Comparison of ENCODE assay signal across 17 cellular contexts in the genomic region with DNA sequence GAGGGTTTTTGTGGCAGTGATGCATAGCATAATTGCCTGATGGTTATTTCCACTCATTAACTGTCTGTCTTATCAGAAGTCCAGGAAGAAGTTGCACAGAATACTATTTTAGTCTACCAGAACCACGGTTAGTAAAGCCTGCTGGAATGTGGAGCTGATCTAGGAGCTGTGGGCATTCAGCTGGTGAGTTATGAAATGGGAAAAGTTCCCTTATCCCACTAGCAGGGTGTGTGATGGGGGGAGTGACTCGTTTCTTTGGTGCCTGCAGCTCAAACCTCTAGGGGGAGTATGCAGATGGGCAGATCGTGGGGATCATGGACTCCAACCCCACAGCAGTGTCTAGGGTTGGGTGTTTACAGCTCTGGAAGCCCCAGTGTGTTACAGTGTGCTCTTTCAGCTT.
DNase-seq lines count a peak whose midpoint lies in the region; ATAC-seq and TF ChIP-seq lines count a peak whose summit lies in the region.
"Had no signal": no experiment of that assay in that cellular context is flagged by ENCODE, and none has a peak within 500 bp of the region (broad histone marks: within the 10 kb centered on the region; RNA-seq: fewer than 3 reads in every experiment).

No MANE protein-coding gene starts in this region.

- H3K4me3 ChIP-seq in left ventricle myocardium inferior, result no peak overlapping the region
- H3K4me3 ChIP-seq in PC-3 (ENCODE audit: low read length), result no peak overlapping the region
- no peak overlapping the region for H3K4me3 ChIP-seq in coronary artery
- H3K4me3 ChIP-seq: A549, PC-9, tibial nerve had no signal

- POLR2A ChIA-PET in PC-3 (lab: Charles Lee; ENCODE audit: unreplicated experiment), result no interaction called here

- H3K4me2 ChIP-seq in PC-3 (ENCODE audit: low read length), result no peak overlapping the region
- H3K4me2 ChIP-seq: A549, PC-9 had no signal

- no peaks in the 10 kb centered on the region for H4K20me1 ChIP-seq in PC-3 (ENCODE audit: low read length)

- H3K4me1 Mint-ChIP-seq in mesothelial cell of epicardium, result peaks cover 3% of the 10 kb centered on the region

- no peak overlapping the region for H3K27ac Mint-ChIP-seq in mesothelial cell of epicardium
- H3K27ac Mint-ChIP-seq: activated CD8-positive, alpha-beta T cell treated with anti-CD3 and anti-CD28 coated beads for 36 hours had no signal

- H3K4me1 ChIP-seq in left ventricle myocardium inferior (peaks cover 7% of the 10 kb centered on the region), PC-3 (ENCODE audit: insufficient read depth, low read length) (no peaks in the 10 kb centered on the region)
- H3K4me1 ChIP-seq: tibial nerve had no signal

- intact Hi-C loops in Right ventricle myocardium superior (cut with DNase I), result no loop called here
- intact Hi-C loops in left ventricle myocardium inferior (cut with micrococcal nuclease), result no loop called here
- intact Hi-C loops in PC-3 (cut with micrococcal nuclease), result no loop called here

- no TSS peak for BruUV-seq in PC-3 (replicated peaks; lab: Mats Ljungman, UMichigan)

- H3K27me3 ChIP-seq in left ventricle myocardium inferior (ENCODE audit: low read depth), result no peaks in the 10 kb centered on the region
- no peaks in the 10 kb centered on the region for H3K27me3 ChIP-seq in PC-3 (ENCODE audit: low read length)
- H3K27me3 ChIP-seq: tibial nerve had no signal

- H3K27ac ChIP-seq in left ventricle myocardium inferior (replicated peaks) (no peak overlapping the region), PC-3 (ENCODE audit: low read length) (no peak overlapping the region), coronary artery (no peak overlapping the region)
- H3K27ac ChIP-seq: A549, PC-9, tibial nerve had no signal

- no peak overlapping the region for H3K9ac ChIP-seq in PC-3 (ENCODE audit: low read length)

- H3K9me3 Mint-ChIP-seq in mesothelial cell of epicardium, result no peaks in the 10 kb centered on the region
- H3K9me3 Mint-ChIP-seq: activated CD8-positive, alpha-beta T cell treated with anti-CD3 and anti-CD28 coated beads for 36 hours; neural crest cell had no signal

- no peak overlapping the region for H2AFZ ChIP-seq in PC-3 (ENCODE audit: low read length)
- H2AFZ ChIP-seq: PC-9 had no signal

- H3K79me2 ChIP-seq in PC-3 (ENCODE audit: low read length), result no peaks in the 10 kb centered on the region

- ATAC-seq in Right ventricle myocardium superior (ENCODE audit: poor library complexity) (peak; percentile 53), PC-3 (no peak)
- ATAC-seq: A549; activated CD8-positive, alpha-beta T cell treated with anti-CD3 and anti-CD28 coated beads for 36 hours; esophagus mucosa; left colon had no signal

- H3K36me3 Mint-ChIP-seq in mesothelial cell of epicardium, result no peaks in the 10 kb centered on the region

- no peaks in the 10 kb centered on the region for H3K9me2 ChIP-seq in PC-3 (replicated peaks; ENCODE audit: low read length)

- H3K36me3 ChIP-seq in left ventricle myocardium inferior (no peaks in the 10 kb centered on the region), PC-3 (ENCODE audit: low read depth, low read length) (no peaks in the 10 kb centered on the region)
- H3K36me3 ChIP-seq: tibial nerve had no signal

- H3F3A ChIP-seq in PC-3 (ENCODE audit: low read length, unreplicated experiment), result no peaks in the 10 kb centered on the region

- no peak for DNase-seq in Right ventricle myocardium superior
- no peak for DNase-seq in left ventricle myocardium inferior
- no peak for DNase-seq in PC-3
- DNase-seq in fibroblast of peridontal ligament (ENCODE audit: extremely low read depth), result peak; percentile 81
- DNase-seq in stromal cell of bone marrow (ENCODE audit: low read depth), result peak; percentile 33
- no peak for DNase-seq in mesothelial cell of epicardium (ENCODE audit: low spot score in 2 of 2, unreplicated experiment in 2 of 2)
- DNase-seq in activated CD4-positive, alpha-beta T cell treated with anti-CD3 and anti-CD28 coated beads, Interleukin-2, amount 50 U/mL, for 48 hours, result no peak
- DNase-seq in coronary artery (ENCODE audit: low spot score), result no peak
- DNase-seq: activated CD8-positive, alpha-beta T cell treated with anti-CD3 and anti-CD28 coated beads for 36 hours; activated naive CD4-positive, alpha-beta T cell; cerebellar nuclear complex; left colon; PC-9 had no signal

- H3K27me3 Mint-ChIP-seq in mesothelial cell of epicardium (ENCODE audit: low read depth), result peaks cover 1% of the 10 kb centered on the region

- CTCF ChIA-PET in PC-3 (lab: Charles Lee), result no interaction called here

- TF ChIP-seq CTCF in left ventricle myocardium inferior (IDR thresholded peaks at IDR 0.05; ENCODE audit: borderline replicate concordance) (no peak), PC-3 (conservative IDR thresholded peaks at IDR 0.05; ENCODE audit: low read depth, low read length) (0 out of 2 replicates have a peak, but pooled peaks have one; percentile 8), mesothelial cell of epicardium (IDR thresholded peaks at IDR 0.05; ENCODE audit: unreplicated experiment) (no peak), coronary artery (IDR thresholded peaks at IDR 0.05) (no peak)

- H3K9me3 ChIP-seq in left ventricle myocardium inferior (replicated peaks) (no peaks in the 10 kb centered on the region), PC-3 (ENCODE audit: low read length) (no peaks in the 10 kb centered on the region)
- H3K9me3 ChIP-seq: A549, tibial nerve had no signal

- no peak overlapping the region for H3K4me3 Mint-ChIP-seq in mesothelial cell of epicardium
- H3K4me3 Mint-ChIP-seq: activated CD8-positive, alpha-beta T cell treated with anti-CD3 and anti-CD28 coated beads for 36 hours; neural crest cell had no signal

Comparison
In these comparisons a context has a peak if more than half of its experiments do, and no peak if none do; other contexts are left out.
1. DNase-seq: peak in fibroblast of peridontal ligament (single experiment) and stromal cell of bone marrow (single experiment); none in Right ventricle myocardium superior (single experiment), left ventricle myocardium inferior (single experiment), PC-3 (single experiment), mesothelial cell of epicardium (0 of 2), activated CD4-positive, alpha-beta T cell treated with anti-CD3 and anti-CD28 coated beads, Interleukin-2, amount 50 U/mL, for 48 hours (0 of 2) and coronary artery (single experiment).